ENCODE assay signal across 16 cellular contexts in genomic region chr12:110829308-110829707, GRCh38. TPM values are rescaled to one million over a fixed set of nuclear protein-coding genes. Genes with fewer than 3 reads are reported as not detected.
A peak's percentile ranks its signal among the peaks of the same experiment; 100 is the strongest.
DNase-seq lines count a peak whose midpoint lies in the region; ATAC-seq and TF ChIP-seq lines count a peak whose summit lies in the region.
"Had no signal": no experiment of that assay in that cellular context is flagged by ENCODE, and none has a peak within 500 bp of the region (broad histone marks: within the 10 kb centered on the region; RNA-seq: fewer than 3 reads in every experiment).

No MANE protein-coding gene starts in this region.

- intact Hi-C loops in Right ventricle myocardium inferior (cut with DNase I) = loop anchor here (5.0 kb wide), 5 partner anchors 58 to 377 kb away; partner anchors contain the start of genes ARPC3 and PPP1CC
- intact Hi-C loops in cardiac septum (cut with DNase I) = loop anchor here (5.0 to 10.0 kb wide), 2 partner anchors 87 to 225 kb away; partner anchors contain the start of gene PPP1CC
- intact Hi-C loops in activated CD8-positive, alpha-beta T cell treated with anti-CD3 and anti-CD28 coated beads for 36 hours (cut with micrococcal nuclease) = loop anchor here (5.0 to 10.0 kb wide), 3 partner anchors 87 to 315 kb away; partner anchors contain the start of gene PPP1CC

- H4K20me1 ChIP-seq in OCI-LY3 (ENCODE audit: insufficient read depth, low read length) = no peaks in the 10 kb centered on the region
- H4K20me1 ChIP-seq: BLaER1 treated with 17β-estradiol and CSF1 and Interleukin-3, amounts not matched to agents 10 nM and 100 nM had no signal

- H3K4me3 ChIP-seq in OCI-LY3 (ENCODE audit: low read length) = peak overlapping the region; percentile 42
- H3K4me3 ChIP-seq: BLaER1 treated with 17β-estradiol and CSF1 and Interleukin-3, amounts not matched to agents 10 nM and 100 nM; GM23338 had no signal

- H3K27me3 ChIP-seq in OCI-LY3 (ENCODE audit: low read depth, low read length) = no peaks in the 10 kb centered on the region
- H3K27me3 ChIP-seq: BLaER1 treated with 17β-estradiol and CSF1 and Interleukin-3, amounts not matched to agents 10 nM and 100 nM had no signal

- no peaks in the 10 kb centered on the region for H3K79me2 ChIP-seq in OCI-LY3 (ENCODE audit: low read length)

- no peaks in the 10 kb centered on the region for H3K36me3 Mint-ChIP-seq in HFFc6 (ENCODE audit: low read depth)
- no peaks in the 10 kb centered on the region for H3K36me3 Mint-ChIP-seq in stimulated activated naive B cell treated with anti-CD40 and anti-IgM and Interleukin-4, amounts not matched to agents 10 μg/mL and 1 μg/mL and 100 μg/mL, for 72 hours
- H3K36me3 Mint-ChIP-seq in activated CD8-positive, alpha-beta T cell treated with anti-CD3 and anti-CD28 coated beads for 36 hours (ENCODE audit: low read depth) = no peaks in the 10 kb centered on the region
- H3K36me3 Mint-ChIP-seq: CD8-positive, alpha-beta T cell had no signal

- H3K27ac ChIP-seq in OCI-LY3 (ENCODE audit: low read length) = no peak overlapping the region
- H3K27ac ChIP-seq: BLaER1 treated with 17β-estradiol and CSF1 and Interleukin-3, amounts not matched to agents 10 nM and 100 nM had no signal

- no peaks in the 10 kb centered on the region for H3K9me3 Mint-ChIP-seq in HFFc6
- no peaks in the 10 kb centered on the region for H3K9me3 Mint-ChIP-seq in stimulated activated naive B cell treated with anti-CD40 and anti-IgM and Interleukin-4, amounts not matched to agents 10 μg/mL and 1 μg/mL and 100 μg/mL, for 72 hours
- no peaks in the 10 kb centered on the region for H3K9me3 Mint-ChIP-seq in activated CD8-positive, alpha-beta T cell treated with anti-CD3 and anti-CD28 coated beads for 36 hours
- H3K9me3 Mint-ChIP-seq: CD8-positive, alpha-beta T cell; GM23338 had no signal

- no peak overlapping the region for H3K27ac Mint-ChIP-seq in HFFc6
- peak overlapping the region; percentile 54 for H3K27ac Mint-ChIP-seq in stimulated activated naive B cell treated with anti-CD40 and anti-IgM and Interleukin-4, amounts not matched to agents 10 μg/mL and 1 μg/mL and 100 μg/mL, for 72 hours
- H3K27ac Mint-ChIP-seq in activated CD8-positive, alpha-beta T cell treated with anti-CD3 and anti-CD28 coated beads for 36 hours = no peak overlapping the region
- H3K27ac Mint-ChIP-seq: CD8-positive, alpha-beta T cell; GM23338 had no signal

- ATAC-seq in Right ventricle myocardium inferior (peak; percentile 54), HG03108 (IDR thresholded peaks at IDR 0.05; ENCODE audit: unreplicated experiment) (no peak)
- ATAC-seq in stimulated activated naive B cell treated with anti-CD40 and anti-IgM and Interleukin-4, amounts not matched to agents 10 μg/mL and 1 μg/mL and 100 μg/mL, for 72 hours (replicated peaks) = no peak
- no peak for ATAC-seq in activated CD8-positive, alpha-beta T cell treated with anti-CD3 and anti-CD28 coated beads for 36 hours
- ATAC-seq: CD8-positive, alpha-beta T cell; GM23338 had no signal

- no peaks in the 10 kb centered on the region for H3K36me3 ChIP-seq in OCI-LY3 (replicated peaks; ENCODE audit: low read depth, low read length)
- H3K36me3 ChIP-seq: BLaER1 treated with 17β-estradiol and CSF1 and Interleukin-3, amounts not matched to agents 10 nM and 100 nM had no signal

- H2AFZ ChIP-seq in OCI-LY3 (ENCODE audit: low read depth, low read length) = 0 out of 2 replicates have a peak overlapping the region, but pooled peaks have one; percentile 6
- H2AFZ ChIP-seq: GM23338 had no signal

- H3K9me3 ChIP-seq in OCI-LY3 (ENCODE audit: insufficient read depth, low read length) = no peaks in the 10 kb centered on the region
- H3K9me3 ChIP-seq: BLaER1 treated with 17β-estradiol and CSF1 and Interleukin-3, amounts not matched to agents 10 nM and 100 nM had no signal

- peaks cover 3% of the 10 kb centered on the region; the same call in 1 of the 2 replicates for H3K4me1 ChIP-seq in OCI-LY3 (ENCODE audit: low read length)

- H3K4me3 Mint-ChIP-seq in HFFc6 = peak overlapping the region; percentile 19; the same call in 1 of the 2 replicates
- no peak overlapping the region for H3K4me3 Mint-ChIP-seq in stimulated activated naive B cell treated with anti-CD40 and anti-IgM and Interleukin-4, amounts not matched to agents 10 μg/mL and 1 μg/mL and 100 μg/mL, for 72 hours
- no peak overlapping the region for H3K4me3 Mint-ChIP-seq in activated CD8-positive, alpha-beta T cell treated with anti-CD3 and anti-CD28 coated beads for 36 hours
- H3K4me3 Mint-ChIP-seq: CD8-positive, alpha-beta T cell; GM23338 had no signal

- no peak overlapping the region for H3K9ac ChIP-seq in OCI-LY3 (ENCODE audit: low read length)
- H3K9ac ChIP-seq: BLaER1 treated with 17β-estradiol and CSF1 and Interleukin-3, amounts not matched to agents 10 nM and 100 nM had no signal

- peaks cover 9% of the 10 kb centered on the region for H3K4me1 Mint-ChIP-seq in HFFc6 (ENCODE audit: low read depth)
- H3K4me1 Mint-ChIP-seq in stimulated activated naive B cell treated with anti-CD40 and anti-IgM and Interleukin-4, amounts not matched to agents 10 μg/mL and 1 μg/mL and 100 μg/mL, for 72 hours = peaks cover 9% of the 10 kb centered on the region in 2 donors
- peaks cover 7% of the 10 kb centered on the region for H3K4me1 Mint-ChIP-seq in activated CD8-positive, alpha-beta T cell treated with anti-CD3 and anti-CD28 coated beads for 36 hours (ENCODE audit: low read depth)
- H3K4me1 Mint-ChIP-seq: GM23338 had no signal

- POLR2A ChIA-PET in activated CD8-positive, alpha-beta T cell treated with anti-CD3 and anti-CD28 coated beads for 36 hours (lab: Charles Lee) = no interaction called here

- no peak for TF ChIP-seq CTCF in HFFc6 (IDR thresholded peaks at IDR 0.05)
- TF ChIP-seq CTCF in OCI-LY3 (IDR thresholded peaks at IDR 0.05; ENCODE audit: low read depth, low read length) = no peak
- TF ChIP-seq CTCF in activated CD8-positive, alpha-beta T cell treated with anti-CD3 and anti-CD28 coated beads for 36 hours (IDR thresholded peaks at IDR 0.05) = no peak

- CTCF ChIA-PET in activated CD8-positive, alpha-beta T cell treated with anti-CD3 and anti-CD28 coated beads for 36 hours (lab: Charles Lee) = interaction anchor here (1.2 to 1.7 kb wide), 2 partner anchors 58 to 125 kb away, joined by 3 to 7 read pairs; no protein-coding TSS in a partner anchor

- peak overlapping the region; percentile 51 for H3K4me2 ChIP-seq in OCI-LY3 (ENCODE audit: low read length)
- H3K4me2 ChIP-seq: BLaER1 treated with 17β-estradiol and CSF1 and Interleukin-3, amounts not matched to agents 10 nM and 100 nM; GM23338 had no signal

- peaks cover 13% of the 10 kb centered on the region; the same call in 1 of the 2 replicates for H3K27me3 Mint-ChIP-seq in HFFc6 (ENCODE audit: insufficient read depth)
- H3K27me3 Mint-ChIP-seq in stimulated activated naive B cell treated with anti-CD40 and anti-IgM and Interleukin-4, amounts not matched to agents 10 μg/mL and 1 μg/mL and 100 μg/mL, for 72 hours = peaks cover 8 to 11% of the 10 kb centered on the region in 2 donors
- peaks cover 6% of the 10 kb centered on the region for H3K27me3 Mint-ChIP-seq in activated CD8-positive, alpha-beta T cell treated with anti-CD3 and anti-CD28 coated beads for 36 hours

- no peak for DNase-seq in Right ventricle myocardium inferior (ENCODE audit: missing footprints)
- no peak for DNase-seq in cardiac septum (ENCODE audit: low spot score)
- no peak for DNase-seq in HFFc6
- no peak for DNase-seq in stimulated activated naive B cell treated with anti-CD40 and anti-IgM and Interleukin-4, amounts not matched to agents 10 μg/mL and 1 μg/mL and 100 μg/mL, for 72 hours
- DNase-seq in activated CD8-positive, alpha-beta T cell treated with anti-CD3 and anti-CD28 coated beads for 36 hours = no peak
- DNase-seq: 8988T; Calu3; CD8-positive, alpha-beta T cell; DMS79 treated with DMSO at 0.1 percent for 48 hours; GF-D8; HCEC 1CT had no signal

RNA-seq across cellular contexts. Expression of gene CCDC63, which starts 17.5 kb away (rescaled TPM):
- total RNA-seq in Right ventricle myocardium inferior (not detected), cardiac septum (not detected)
- total RNA-seq in HFFc6 (2021; fragmentation: NEBNext Ultra II Directional; extraction: Animal tissue kit (Norgen Biotek cat#: 25700)) = not detected
- total RNA-seq in activated CD8-positive, alpha-beta T cell treated with anti-CD3 and anti-CD28 coated beads for 36 hours = not detected
- total RNA-seq: Calu3; CD8-positive, alpha-beta T cell; GM23338; HepG2 had no signal
